ENCODE assay signal across 18 cellular contexts in genomic region chr20:36307412-36308317, GRCh38. TPM values are rescaled to one million over a fixed set of nuclear protein-coding genes. Genes with fewer than 3 reads are reported as not detected.
DNase-seq lines count a peak whose midpoint lies in the region; ATAC-seq, FAIRE-seq and TF ChIP-seq lines count a peak whose summit lies in the region.
"Had no signal": no experiment of that assay in that cellular context is flagged by ENCODE, and none has a peak within 500 bp of the region (broad histone marks: within the 10 kb centered on the region; RNA-seq: fewer than 3 reads in every experiment).

No MANE protein-coding gene starts in this region.

- intact Hi-C loops in Right ventricle myocardium superior (cut with DNase I): no loop called here
- intact Hi-C loops in PC-9 (cut with micrococcal nuclease; ENCODE audit: unreplicated experiment): no loop called here

- no peak overlapping the region for H3K4me2 ChIP-seq in PC-9

- H3K4me1 ChIP-seq in right atrium auricular region (peaks cover 0 to 15% of the 10 kb centered on the region in 2 donors), lung (ENCODE audit: control insufficient read depth in 2 of 2, insufficient read depth in 2 of 2, low read length in 2 of 2) (peaks cover 0 to 4% of the 10 kb centered on the region in 2 donors), PC-9 (replicated peaks; ENCODE audit: insufficient read depth) (no peaks in the 10 kb centered on the region)

- H3K27me3 Mint-ChIP-seq in type B pancreatic cell: peaks cover 85% of the 10 kb centered on the region

- DNase-seq in right atrium auricular region (ENCODE audit: low spot score) (peak; percentile 34), Right ventricle myocardium superior (no peak), coronary artery (ENCODE audit: low spot score) (peak; percentile 64), lung (ENCODE audit: low spot score) (no peak), type B pancreatic cell (ENCODE audit: extremely low spot score, unreplicated experiment) (no peak), NCI-H446 (lab: John Stamatoyannopoulos, UW) (no peak), GM19239 (ENCODE audit: insufficient read length, low spot score) (no peak), PC-9 (no peak)
- DNase-seq: activated naive CD4-positive, alpha-beta T cell; DMS 273 treated with DMSO at 0.1 percent for 48 hours; NCI-H524; stimulated activated CD4-positive, alpha-beta T cell treated with anti-CD3 and anti-CD28 coated beads, Interleukin-4, amount 100 ng/mL, for 24 hours; stimulated activated naive CD4-positive, alpha-beta T cell; T1000; uterus had no signal

- H3K9me3 ChIP-seq in right atrium auricular region (no peaks in the 10 kb centered on the region), lung (ENCODE audit: control insufficient read depth in 2 of 2, insufficient read depth in 1 of 2, low read length in 1 of 2) (peaks cover 0 to 5% of the 10 kb centered on the region in 2 donors), PC-9 (ENCODE audit: insufficient read depth, low read depth) (no peaks in the 10 kb centered on the region)
- H3K9me3 ChIP-seq: uterus had no signal

- TF ChIP-seq CTCF in right atrium auricular region (IDR thresholded peaks at IDR 0.05) (no peak), coronary artery (IDR thresholded peaks at IDR 0.05) (no peak), lung (IDR thresholded peaks at IDR 0.05; ENCODE audit: control extremely low read depth, extremely low read depth) (no peak), type B pancreatic cell (conservative IDR thresholded peaks at IDR 0.05) (no peak), PC-9 (conservative IDR thresholded peaks at IDR 0.05) (no peak)

- H2AFZ ChIP-seq in PC-9: no peak overlapping the region

- H3K4me3 Mint-ChIP-seq in type B pancreatic cell: peak overlapping the region; percentile 65
- H3K4me3 Mint-ChIP-seq: activated CD8-positive, alpha-beta T cell treated with anti-CD3 and anti-CD28 coated beads, Interleukin-2, amount 10 ng/mL, durations not matched to agents 7 days and 5 days had no signal

- H3K36me3 ChIP-seq in right atrium auricular region: no peaks in the 10 kb centered on the region
- no peaks in the 10 kb centered on the region for H3K36me3 ChIP-seq in lung (ENCODE audit: control insufficient read depth in 2 of 2, insufficient read depth in 2 of 2, low read length in 2 of 2)
- no peaks in the 10 kb centered on the region for H3K36me3 ChIP-seq in PC-9 (ENCODE audit: low read depth)
- H3K36me3 ChIP-seq: cardiac muscle cell, uterus had no signal

- H3K4me3 ChIP-seq in right atrium auricular region: no peak overlapping the region
- H3K4me3 ChIP-seq in coronary artery: no peak overlapping the region
- peak overlapping the region; percentile 8 for H3K4me3 ChIP-seq in lung
- H3K4me3 ChIP-seq in PC-9: no peak overlapping the region
- H3K4me3 ChIP-seq: GM12878 had no signal

- peaks cover 9% of the 10 kb centered on the region for H3K4me1 Mint-ChIP-seq in type B pancreatic cell (ENCODE audit: unreplicated experiment)

- H3K27ac ChIP-seq in right atrium auricular region: no peak overlapping the region
- H3K27ac ChIP-seq in coronary artery: no peak overlapping the region
- no peak overlapping the region for H3K27ac ChIP-seq in lung (ENCODE audit: low read depth in 1 of 2, low read length in 1 of 2)
- H3K27ac ChIP-seq in PC-9: no peak overlapping the region
- H3K27ac ChIP-seq: cardiac muscle cell, uterus had no signal

- H3F3A ChIP-seq in PC-9 (ENCODE audit: insufficient read depth, low read depth): no peaks in the 10 kb centered on the region

- H3K27ac Mint-ChIP-seq in type B pancreatic cell: no peak overlapping the region
- H3K27ac Mint-ChIP-seq: activated CD8-positive, alpha-beta T cell treated with anti-CD3 and anti-CD28 coated beads, Interleukin-2, amount 10 ng/mL, durations not matched to agents 7 days and 5 days had no signal

- no TSS peak for BruUV-seq in PC-9 (replicated peaks; lab: Mats Ljungman, UMichigan)

- no peak for FAIRE-seq in GM19239 (lab: Jason Lieb, UNC)
- FAIRE-seq: GM12878 had no signal

- 38 to 51% methylated on average over 20 to 21 of the region's 21 CpGs for WGBS in lung, 2 donors

- ATAC-seq in Right ventricle myocardium superior (ENCODE audit: poor library complexity) (no peak), lung (ENCODE audit: insufficient read depth, low FRiP score) (no peak)
- ATAC-seq: activated CD8-positive, alpha-beta T cell treated with anti-CD3 and anti-CD28 coated beads, Interleukin-2, amount 10 ng/mL, durations not matched to agents 7 days and 5 days; GM12878 had no signal

- H4K20me1 ChIP-seq in PC-9 (ENCODE audit: insufficient read depth): no peaks in the 10 kb centered on the region

- H3K27me3 ChIP-seq in right atrium auricular region: peaks cover 5 to 25% of the 10 kb centered on the region in 2 donors
- H3K27me3 ChIP-seq in lung (ENCODE audit: control insufficient read depth, insufficient read depth): peaks cover 8% of the 10 kb centered on the region
- H3K27me3 ChIP-seq in PC-9 (ENCODE audit: insufficient read depth, low read depth): peaks cover 51% of the 10 kb centered on the region

- CTCF ChIA-PET in PC-9 (lab: Charles Lee): no interaction called here

- H3K9me2 ChIP-seq in PC-9 (ENCODE audit: insufficient read depth): no peaks in the 10 kb centered on the region

- no peaks in the 10 kb centered on the region for H3K79me2 ChIP-seq in PC-9 (ENCODE audit: low read depth)

- no peaks in the 10 kb centered on the region for H3K36me3 Mint-ChIP-seq in type B pancreatic cell

- H3K9me3 Mint-ChIP-seq in type B pancreatic cell: no peaks in the 10 kb centered on the region

- POLR2A ChIA-PET in PC-9 (lab: Charles Lee; ENCODE audit: unreplicated experiment): no interaction called here

RNA-seq across cellular contexts. Expression of gene DLGAP4, which starts 1.5 kb away (rescaled TPM):
- total RNA-seq in right atrium auricular region: 10 to 100 TPM; 30.0 to 50.2 TPM
- total RNA-seq in Right ventricle myocardium superior: 40.9 TPM
- 10 to 100 TPM; 36.5 to 67.6 TPM for total RNA-seq in lung
- polyA plus RNA-seq in lung: 10 to 100 TPM; 34.6 to 35.1 TPM
- 78.0 and 79.8 TPM in 2 replicates for total RNA-seq in type B pancreatic cell (ENCODE audit: low replicate concordance)
- 62.6 and 63.0 TPM in 2 replicates for total RNA-seq in PC-9 (2021)

Comparison
In these comparisons a context has a peak if more than half of its experiments do, and no peak if none do; other contexts are left out.
1. DNase-seq: peak in right atrium auricular region (single experiment) and coronary artery (single experiment); none in Right ventricle myocardium superior (single experiment), lung (single experiment), type B pancreatic cell (single experiment), NCI-H446 (0 of 2), GM19239 (single experiment) and PC-9 (0 of 2).